In the genomic region with DNA sequence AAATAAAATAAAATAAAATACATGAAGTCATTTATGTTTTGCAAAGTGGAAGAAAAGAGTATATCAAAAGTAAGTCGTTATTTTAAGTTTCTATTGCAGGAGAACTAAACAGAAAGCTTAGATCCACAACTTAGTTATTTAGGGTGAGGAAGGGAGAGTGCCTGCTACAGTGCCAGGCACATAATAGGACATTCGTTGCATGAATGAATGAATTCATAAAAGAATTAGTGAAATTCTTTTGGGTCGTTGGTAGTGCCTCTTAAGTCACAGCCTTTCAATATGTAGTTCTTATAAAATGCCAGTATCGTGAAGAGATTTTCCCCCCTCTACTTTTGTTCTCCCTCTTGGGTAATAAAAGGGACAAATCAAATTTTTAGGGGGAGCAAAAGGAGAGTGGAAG, we compare ENCODE assay signal across 29 cellular contexts.
"Had no signal": no experiment of that assay in that cellular context is flagged by ENCODE, and none has a peak within 500 bp of the region (broad histone marks: within the 10 kb centered on the region; RNA-seq: fewer than 3 reads in every experiment).

No MANE protein-coding gene starts in this region.

- H3K9me3 ChIP-seq: esophagus squamous epithelium, lower lobe of right lung, mucosa of descending colon, prostate gland, stomach, thyroid gland, upper lobe of left lung had no signal

- DNase-seq: activated CD4-positive, alpha-beta T cell treated with anti-CD3 and anti-CD28 coated beads for 4 hours; activated CD4-positive, alpha-beta T cell treated with anti-CD3 and anti-CD28 coated beads, Interleukin-2, amount 50 U/mL, for 4 hours; activated T-cell treated with anti-CD3 and anti-CD28 coated beads, Interleukin-2, amount 50 U/mL, for 1 hour; effector CD8-positive, alpha-beta T cell; esophagus squamous epithelium; foreskin melanocyte; kidney glomerular epithelial cell; lower lobe of right lung; mesendoderm; mucosa of descending colon; nephron progenitor cell; ovary; retina; stimulated activated CD4-positive, alpha-beta T cell treated with anti-CD3 and anti-CD28 coated beads, Interleukin-12 subunit alpha, Interleukin-12 subunit beta, amount 100 ng/mL, for 4 hours; stimulated activated CD4-positive, alpha-beta T cell treated with anti-CD3 and anti-CD28 coated beads, Interleukin-4, amount 100 ng/mL, for 1 hour; stomach; T-cell; thyroid gland; upper lobe of left lung had no signal

- H3K27ac Mint-ChIP-seq: activated naive CD4-positive, alpha-beta T cell treated with anti-CD3 and anti-CD28 coated beads, Interleukin-2, amount 50 U/mL, for 24 hours; nephron progenitor cell had no signal

- H3K36me3 ChIP-seq: esophagus squamous epithelium, lower lobe of right lung, ovary, prostate gland, stomach, thyroid gland, upper lobe of left lung had no signal

- H3K4me1 ChIP-seq: prostate gland, thyroid gland had no signal

- H3K27me3 Mint-ChIP-seq: activated naive CD4-positive, alpha-beta T cell treated with anti-CD3 and anti-CD28 coated beads, Interleukin-2, amount 50 U/mL, for 24 hours; central memory CD8-positive, alpha-beta T cell; T-cell had no signal

- H3K9me3 Mint-ChIP-seq: activated naive CD4-positive, alpha-beta T cell treated with anti-CD3 and anti-CD28 coated beads, Interleukin-2, amount 50 U/mL, for 24 hours; activated T-helper 2 cell treated with anti-CD3 and anti-CD28 coated beads, Interferon-gamma antibody, Interleukin-2, Interleukin-4, amounts not matched to agents 10 μg/mL and 5 μg/mL and 100 μg/mL, durations not matched to agents 14 hours and 24 hours and 36 hours; central memory CD8-positive, alpha-beta T cell; nephron progenitor cell; T-cell; T-helper 2 cell treated with Interferon-gamma antibody and Interleukin-4, amounts not matched to agents 5 μg/mL and 100 μg/mL, for 36 hours had no signal

- ATAC-seq: left lobe of liver, lower lobe of right lung, mucosa of descending colon, sciatic nerve, T-cell had no signal

- H3K4me3 ChIP-seq: esophagus squamous epithelium, lower lobe of right lung, mucosa of descending colon, ovary, prostate gland, skin epidermis, stomach, thyroid gland, upper lobe of left lung had no signal

- H3K27ac ChIP-seq: epithelial cell of prostate, esophagus squamous epithelium, lower lobe of right lung, ovary, prostate gland, skin epidermis, stomach, thyroid gland, upper lobe of left lung, VCaP had no signal

- H3K27me3 ChIP-seq: ovary, thyroid gland, upper lobe of left lung had no signal

- H3K36me3 Mint-ChIP-seq: activated naive CD4-positive, alpha-beta T cell treated with anti-CD3 and anti-CD28 coated beads, Interleukin-2, amount 50 U/mL, for 24 hours; T-cell had no signal
